8 cellular contexts compared by ENCODE assay signal in the genomic region with DNA sequence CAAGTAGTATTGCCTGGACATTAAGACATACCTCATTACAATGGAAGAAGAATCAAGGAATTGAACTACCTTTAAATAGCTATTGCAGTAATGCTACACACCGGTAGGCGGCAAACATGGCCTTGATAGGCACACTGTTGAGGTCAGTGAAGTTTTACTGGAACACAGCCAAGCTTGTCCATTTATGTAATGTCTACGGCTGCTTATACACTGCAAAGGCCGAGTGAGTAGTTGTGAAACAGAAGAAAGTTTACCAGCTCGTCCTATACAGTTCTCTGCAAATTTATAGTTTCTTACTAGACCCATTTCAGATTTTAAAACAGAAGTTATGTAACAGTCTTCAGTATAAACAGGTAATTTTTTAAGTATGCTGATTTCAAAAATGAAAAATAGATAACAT. TPM values are rescaled to one million over a fixed set of nuclear protein-coding genes. Genes with fewer than 3 reads are reported as not detected.
A peak's percentile ranks its signal among the peaks of the same experiment; 100 is the strongest.
DNase-seq lines count a peak whose midpoint lies in the region; ATAC-seq and TF ChIP-seq lines count a peak whose summit lies in the region.

No MANE protein-coding gene starts in this region.

- H3K27ac ChIP-seq in parathyroid adenoma, result no peak overlapping the region

- ATAC-seq in GM19351 (IDR thresholded peaks at IDR 0.05; ENCODE audit: unreplicated experiment), result peak; percentile 55
- ATAC-seq in GM21515 (IDR thresholded peaks at IDR 0.05; ENCODE audit: unreplicated experiment), result no peak

- TF ChIP-seq CTCF in AG09309 (IDR thresholded peaks at IDR 0.05; ENCODE audit: control insufficient read depth, insufficient read depth, low read depth, low read length, missing control alignments) (peak; percentile 68), parathyroid adenoma (IDR thresholded peaks at IDR 0.05) (peak; percentile 91)

- no peak overlapping the region for H2AFZ ChIP-seq in parathyroid adenoma

- H3K4me3 ChIP-seq in AG09309 (ENCODE audit: control insufficient read depth, low read depth, low read length) (no peak overlapping the region), parathyroid adenoma (ENCODE audit: low read depth, low read length) (no peak overlapping the region)

- peaks cover 1% of the 10 kb centered on the region for H3K36me3 Mint-ChIP-seq in activated naive CD8-positive, alpha-beta T cell treated with anti-CD3 and anti-CD28 coated beads for 36 hours

- no peak overlapping the region for H3K4me2 ChIP-seq in parathyroid adenoma (ENCODE audit: low read length)

- no peak overlapping the region for H3K4me3 Mint-ChIP-seq in activated naive CD8-positive, alpha-beta T cell treated with anti-CD3 and anti-CD28 coated beads for 36 hours

- intact Hi-C loops in head of caudate nucleus (cut with DNase I), result no loop called here

- H3K27me3 ChIP-seq in parathyroid adenoma (ENCODE audit: control insufficient read depth, insufficient read depth, low read length), result no peaks in the 10 kb centered on the region

- DNase-seq in AG09309 (ENCODE audit: low read depth), result peak; percentile 87
- DNase-seq in NCI-H2029 treated with DMSO at 0.1 percent for 48 hours (lab: John Stamatoyannopoulos, UW), result peak; percentile 20
- DNase-seq in activated naive CD8-positive, alpha-beta T cell treated with anti-CD3 and anti-CD28 coated beads for 36 hours, result peak; percentile 2
- peak in 40 of 42 donors; percentile 23 to 89 (median 63) for DNase-seq in head of caudate nucleus
- DNase-seq in KBM-7, result no peak

- H3K27me3 Mint-ChIP-seq in activated naive CD8-positive, alpha-beta T cell treated with anti-CD3 and anti-CD28 coated beads for 36 hours, result no peaks in the 10 kb centered on the region

- no peaks in the 10 kb centered on the region for H3K4me1 ChIP-seq in parathyroid adenoma

- H3K9me3 ChIP-seq in parathyroid adenoma (ENCODE audit: control insufficient read depth, low read length), result no peaks in the 10 kb centered on the region

- no peaks in the 10 kb centered on the region for H3K9me3 Mint-ChIP-seq in activated naive CD8-positive, alpha-beta T cell treated with anti-CD3 and anti-CD28 coated beads for 36 hours

- no peak overlapping the region for H3K9ac ChIP-seq in parathyroid adenoma

- no peaks in the 10 kb centered on the region for H3K36me3 ChIP-seq in parathyroid adenoma (ENCODE audit: control insufficient read depth, insufficient read depth, low read length)

- H3K4me1 Mint-ChIP-seq in activated naive CD8-positive, alpha-beta T cell treated with anti-CD3 and anti-CD28 coated beads for 36 hours, result no peaks in the 10 kb centered on the region

- no peaks in the 10 kb centered on the region for H3K79me2 ChIP-seq in parathyroid adenoma

- in situ Hi-C loops in KBM-7 (cut with MboI; ENCODE audit: low pct_unique_long_range_greater_than_20kb, low sequenced_read_pairs), result no loop called here

- no peak overlapping the region for H3K27ac Mint-ChIP-seq in activated naive CD8-positive, alpha-beta T cell treated with anti-CD3 and anti-CD28 coated beads for 36 hours

RNA-seq across cellular contexts. Expression of gene PPP4R1, which starts 38.8 kb away (rescaled TPM):
- total RNA-seq in activated naive CD8-positive, alpha-beta T cell treated with anti-CD3 and anti-CD28 coated beads for 36 hours, result 10 to 100 TPM; 33.7 to 37.7 TPM
